In the genomic region with DNA sequence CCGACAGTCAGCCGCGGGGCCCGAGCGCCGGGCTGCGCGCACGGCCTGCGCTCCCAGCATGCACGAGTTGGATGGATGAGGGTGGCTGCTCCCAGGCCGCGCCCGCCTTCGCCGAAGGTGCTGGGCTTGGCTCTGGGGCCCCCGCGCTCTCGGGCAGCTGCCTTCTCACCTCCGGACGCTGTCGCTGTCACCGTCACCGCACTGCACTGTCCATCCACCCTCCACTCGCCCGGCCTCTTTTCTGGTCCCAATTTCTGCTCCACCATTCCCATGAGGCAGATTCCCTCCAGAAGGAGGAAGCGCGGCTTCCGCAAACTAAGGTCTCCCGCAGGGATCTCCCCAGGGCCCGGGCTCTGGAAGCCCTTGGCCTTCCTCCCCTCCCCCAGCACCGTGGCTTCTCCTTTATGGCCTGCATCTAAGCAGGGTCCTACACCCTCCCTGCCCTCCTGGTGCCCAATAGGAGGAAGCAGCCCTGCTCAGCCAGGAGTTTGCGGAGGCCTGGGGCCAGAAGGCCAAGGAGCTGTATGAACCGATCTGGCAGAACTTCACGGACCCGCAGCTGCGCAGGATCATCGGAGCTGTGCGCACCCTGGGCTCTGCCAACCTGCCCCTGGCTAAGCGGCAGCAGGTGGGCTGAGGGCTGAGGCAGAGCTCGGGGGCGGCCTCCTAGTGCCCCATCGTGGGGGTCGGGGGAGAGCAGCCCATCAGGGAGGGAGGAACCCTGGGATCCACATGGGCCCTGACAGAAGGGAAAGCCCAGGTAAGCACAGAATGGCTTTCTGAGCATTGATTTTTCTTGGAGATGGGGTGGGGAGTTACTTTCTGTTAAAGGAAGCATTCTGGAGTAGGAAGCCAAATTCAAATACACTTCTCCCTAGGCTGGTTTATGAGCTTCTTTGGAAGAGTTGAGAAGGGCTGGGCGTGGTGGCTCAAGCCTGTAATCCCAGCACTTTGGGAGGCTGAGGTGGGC, we compare ENCODE assay signal across 8 cellular contexts. TPM values are rescaled to one million over a fixed set of nuclear protein-coding genes. Genes with fewer than 3 reads are reported as not detected.
DNase-seq lines count a peak whose midpoint lies in the region; ATAC-seq, FAIRE-seq and TF ChIP-seq lines count a peak whose summit lies in the region.

No MANE protein-coding gene starts in this region.

- peak overlapping the region; percentile 87 for H4K91ac ChIP-seq in H1 (replicated peaks; ENCODE audit: insufficient read length, low read length)

- H3K9me2 ChIP-seq in OCI-LY7 (ENCODE audit: insufficient read depth, low read length): no peaks in the 10 kb centered on the region

- H2AFZ ChIP-seq in OCI-LY7 (ENCODE audit: low read length): no peak overlapping the region
- peak overlapping the region; percentile 71; the same call in 1 of the 2 replicates for H2AFZ ChIP-seq in H1 (ENCODE audit: low read length)
- H2AFZ ChIP-seq in osteoblast (ENCODE audit: low read length): peak overlapping the region; percentile 59

- peak overlapping the region; percentile 65 for H3K4me3 ChIP-seq in OCI-LY7 (ENCODE audit: low read depth, low read length, poor library complexity, severe bottlenecking)
- H3K4me3 ChIP-seq in H1 (ENCODE audit: extremely low read depth in 1 of 4, insufficient read depth in 2 of 4, low read depth in 3 of 4, low read length in 4 of 4): peak overlapping the region; percentile 39 to 82 (median 51)
- peak overlapping the region; percentile 66 for H3K4me3 ChIP-seq in osteoblast (ENCODE audit: insufficient read depth, low read length)

- peak overlapping the region; percentile 51; the same call in 1 of the 2 replicates for H4K8ac ChIP-seq in H1 (ENCODE audit: extremely low read depth, insufficient read depth, low read length)

- no peak overlapping the region for H3K14ac ChIP-seq in H1 (ENCODE audit: insufficient read length)

- no peak for TF ChIP-seq EP300 in H1 (IDR thresholded peaks at IDR 0.05; ENCODE audit: borderline replicate concordance in 1 of 2, low read depth in 2 of 2, low read length in 2 of 2)

- peak overlapping the region; percentile 72 for H3K4me3 Mint-ChIP-seq in activated CD4-positive, alpha-beta T cell treated with anti-CD3 and anti-CD28 coated beads, Interleukin-2, amount 10 ng/mL, durations not matched to agents 7 days and 5 days

- no peaks in the 10 kb centered on the region for H3K36me3 Mint-ChIP-seq in activated CD4-positive, alpha-beta T cell treated with anti-CD3 and anti-CD28 coated beads, Interleukin-2, amount 10 ng/mL, durations not matched to agents 7 days and 5 days (ENCODE audit: low read depth)

- CTCF ChIA-PET in activated CD4-positive, alpha-beta T cell treated with anti-CD3 and anti-CD28 coated beads, Interleukin-2, amount 10 ng/mL, durations not matched to agents 7 days and 5 days (lab: Charles Lee): interaction anchor here (1.2 to 7.6 kb wide), 14 partner anchors 12 to 144 kb away, joined by 3 to 60 read pairs (median 4); partner anchors contain the start of gene MAP3K3
- CTCF ChIA-PET in OCI-LY7 (lab: Charles Lee; ENCODE audit: unreplicated experiment) (interaction anchor here (1.0 to 2.3 kb wide), 2 partner anchors 50 to 52 kb away, joined by 3 to 15 read pairs; no protein-coding TSS in a partner anchor), H1 (lab: Charles Lee; ENCODE audit: partially characterized antibody) (interaction anchor here (0.7 to 27.9 kb wide), 22 partner anchors 9 to 137 kb away, joined by 3 to 758 read pairs (median 5); partner anchors contain the start of gene CYB561)

- WGBS in H1 (ENCODE audit: extremely low coverage in 1 of 2, insufficient coverage in 1 of 2, insufficient read length in 1 of 2, insufficient replicate concordance in 2 of 2, low coverage in 1 of 2, low lambda C conversion rate in 2 of 2, missing lambda C conversion rate in 1 of 2), 2 experiments: 11% methylated on average over 32 of the region's 45 CpGs; no CpG with 5 or more reads in 1 of the 2 experiments

- peak overlapping the region; percentile 92; the same call in 1 of the 2 replicates for H2BK15ac ChIP-seq in H1 (ENCODE audit: low read length)

- no peak for TF ChIP-seq CTCF in OCI-LY7 (conservative IDR thresholded peaks at IDR 0.05; ENCODE audit: low read length)
- TF ChIP-seq CTCF in H1 (IDR thresholded peaks at IDR 0.05; ENCODE audit: control extremely low read depth in 1 of 3, insufficient read depth in 1 of 3, low read depth in 1 of 3, low read length in 3 of 3): no peak
- no peak for TF ChIP-seq CTCF in osteoblast (IDR thresholded peaks at IDR 0.05; ENCODE audit: extremely low read depth, low read depth, low read length)

- no peak overlapping the region for H3K27ac Mint-ChIP-seq in activated CD4-positive, alpha-beta T cell treated with anti-CD3 and anti-CD28 coated beads, Interleukin-2, amount 10 ng/mL, durations not matched to agents 7 days and 5 days

- no peak for FAIRE-seq in H1 (lab: Jason Lieb, UNC)

- H3K4me1 ChIP-seq in OCI-LY7 (ENCODE audit: insufficient read depth, low read length, poor library complexity, severe bottlenecking) (peaks cover 8% of the 10 kb centered on the region), H1 (replicated peaks in 1 of 4; ENCODE audit: control insufficient read depth in 3 of 4, insufficient read depth in 4 of 4, low read length in 3 of 4) (peaks cover 0 to 22% (median 17%) of the 10 kb centered on the region in 4 experiments; a peak in 6 of 7 replicates), osteoblast (ENCODE audit: insufficient read depth, low read length) (peaks cover 12% of the 10 kb centered on the region)

- no peak overlapping the region for H2BK120ac ChIP-seq in H1 (replicated peaks; ENCODE audit: low read depth, low read length)

- intact Hi-C loops in OCI-LY7 (cut with micrococcal nuclease; ENCODE audit: unreplicated experiment): loop anchor here (2.0 to 5.0 kb wide), 2 partner anchors 35 to 75 kb away; partner anchors contain the start of gene DCAF7

- H3K4me2 ChIP-seq in OCI-LY7 (ENCODE audit: low read length) (peak overlapping the region; percentile 60), H1 (ENCODE audit: insufficient read depth in 1 of 2, low read depth in 2 of 2, low read length in 2 of 2) (peak overlapping the region; percentile 95), osteoblast (ENCODE audit: insufficient read depth, low read length) (peak overlapping the region; percentile 77)

- no peaks in the 10 kb centered on the region for H3K9me3 Mint-ChIP-seq in activated CD4-positive, alpha-beta T cell treated with anti-CD3 and anti-CD28 coated beads, Interleukin-2, amount 10 ng/mL, durations not matched to agents 7 days and 5 days

- H2BK20ac ChIP-seq in H1 (ENCODE audit: low read length): no peak overlapping the region

- H3K36me3 ChIP-seq in OCI-LY7 (ENCODE audit: insufficient read depth, low read length): no peaks in the 10 kb centered on the region
- H3K36me3 ChIP-seq in H1 (ENCODE audit: control insufficient read depth in 2 of 4, insufficient read depth in 4 of 4, low read length in 3 of 4): no peaks in the 10 kb centered on the region
- H3K36me3 ChIP-seq in osteoblast (ENCODE audit: insufficient read depth, low read length): no peaks in the 10 kb centered on the region

- peaks cover 11% of the 10 kb centered on the region for H3K23me2 ChIP-seq in H1 (ENCODE audit: low read depth, low read length)

- no peak overlapping the region for H3K9ac ChIP-seq in H1 (replicated peaks in 1 of 4; ENCODE audit: extremely low read depth in 1 of 4, low read depth in 3 of 4, low read length in 3 of 4)

- H3K27me3 Mint-ChIP-seq in activated CD4-positive, alpha-beta T cell treated with anti-CD3 and anti-CD28 coated beads, Interleukin-2, amount 10 ng/mL, durations not matched to agents 7 days and 5 days: peaks cover 44% of the 10 kb centered on the region

- H3K27me3 ChIP-seq in H1 (replicated peaks in 1 of 4; ENCODE audit: control insufficient read depth in 3 of 4, extremely low read depth in 1 of 4, insufficient read depth in 3 of 4, low read length in 3 of 4) (peaks cover 0 to 27% (median 18%) of the 10 kb centered on the region in 4 experiments; a peak in 5 of 7 replicates), osteoblast (ENCODE audit: insufficient read depth, low read length) (peaks cover 28% of the 10 kb centered on the region)

- peak overlapping the region; percentile 43; the same call in 1 of the 2 replicates for H2BK12ac ChIP-seq in H1 (ENCODE audit: low read depth, low read length)

- BruUV-seq in OCI-LY7 (replicated peaks; lab: Mats Ljungman, UMichigan): no TSS peak

- POLR2A ChIA-PET in activated CD4-positive, alpha-beta T cell treated with anti-CD3 and anti-CD28 coated beads, Interleukin-2, amount 10 ng/mL, durations not matched to agents 7 days and 5 days (lab: Charles Lee): no interaction called here
- POLR2A ChIA-PET in OCI-LY7 (lab: Charles Lee): interaction anchor here (0.6 to 1.2 kb wide), 3 partner anchors 9 to 312 kb away, joined by 3 to 4 read pairs (median 3); no protein-coding TSS in a partner anchor
- POLR2A ChIA-PET in H1 (lab: Charles Lee; ENCODE audit: partially characterized antibody): interaction anchor here (0.6 to 4.4 kb wide), 13 partner anchors 12 to 918 kb away, joined by 3 to 24 read pairs (median 4); partner anchors contain the start of gene CYB561

- H3K18ac ChIP-seq in H1 (ENCODE audit: extremely low read depth, low read length): peak overlapping the region; percentile 78

- H3K79me1 ChIP-seq in H1 (ENCODE audit: low read depth, low read length): no peaks in the 10 kb centered on the region

- H3K4ac ChIP-seq in H1 (replicated peaks; ENCODE audit: insufficient read length, low read depth, low read length): peak overlapping the region; percentile 76

- TF ChIP-seq RAD21 in H1 (IDR thresholded peaks at IDR 0.05 in 1 of 2, conservative IDR thresholded peaks at IDR 0.05 in 1 of 2; ENCODE audit: low read depth in 2 of 2, low read length in 2 of 2): no peak

- H3K23ac ChIP-seq in H1 (ENCODE audit: insufficient read length): no peak overlapping the region

- H3K4me1 Mint-ChIP-seq in activated CD4-positive, alpha-beta T cell treated with anti-CD3 and anti-CD28 coated beads, Interleukin-2, amount 10 ng/mL, durations not matched to agents 7 days and 5 days: peaks cover 20% of the 10 kb centered on the region

- H3K56ac ChIP-seq in H1 (replicated peaks; ENCODE audit: insufficient read length, low read depth, low read length): peak overlapping the region; percentile 8

- no peaks in the 10 kb centered on the region for H4K20me1 ChIP-seq in OCI-LY7 (ENCODE audit: insufficient read depth, low read length)
- no peaks in the 10 kb centered on the region for H4K20me1 ChIP-seq in H1 (replicated peaks in 1 of 2; ENCODE audit: control insufficient read depth in 1 of 2, insufficient read depth in 2 of 2, low read length in 2 of 2)
- no peaks in the 10 kb centered on the region for H4K20me1 ChIP-seq in osteoblast (ENCODE audit: insufficient read depth, low read length)

- no peak for TF ChIP-seq POLR2A in H1 (IDR thresholded peaks at IDR 0.05; ENCODE audit: control extremely low read depth in 1 of 2, low read depth in 2 of 2, low read length in 2 of 2)

- H3K9me3 ChIP-seq in OCI-LY7 (ENCODE audit: low read length): no peaks in the 10 kb centered on the region
- no peaks in the 10 kb centered on the region for H3K9me3 ChIP-seq in H1 (ENCODE audit: insufficient read depth in 2 of 2, low read depth in 1 of 2, low read length in 1 of 2)
- no peaks in the 10 kb centered on the region for H3K9me3 ChIP-seq in osteoblast (ENCODE audit: low read depth, low read length)

- H3K79me2 ChIP-seq in OCI-LY7 (ENCODE audit: insufficient read depth, low read depth, low read length) (no peaks in the 10 kb centered on the region), H1 (ENCODE audit: control insufficient read depth in 1 of 2, insufficient read depth in 2 of 2, low read length in 2 of 2) (no peaks in the 10 kb centered on the region), osteoblast (ENCODE audit: insufficient read depth, low read length) (no peaks in the 10 kb centered on the region)

- DNase-seq in activated CD4-positive, alpha-beta T cell treated with anti-CD3 and anti-CD28 coated beads, Interleukin-2, amount 10 ng/mL, durations not matched to agents 7 days and 5 days: no peak
- DNase-seq in activated CD4-positive, alpha-beta T cell treated with anti-CD3 and anti-CD28 coated beads for 48 hours: no peak
- DNase-seq in OCI-LY7 (ENCODE audit: low spot score) (no peak), H1 (ENCODE audit: low read depth in 1 of 2, low spot score in 2 of 2) (no peak), osteoblast (ENCODE audit: insufficient read length, low spot score, missing footprints) (peak; percentile 86), germinal center (ENCODE audit: low spot score) (no peak)

- ATAC-seq in HG03025 (IDR thresholded peaks at IDR 0.05; ENCODE audit: low FRiP score, unreplicated experiment) (no peak), GM21619 (IDR thresholded peaks at IDR 0.05; ENCODE audit: unreplicated experiment) (no peak)

- H2AK5ac ChIP-seq in H1 (ENCODE audit: low read depth, low read length): no peak overlapping the region

- H4K5ac ChIP-seq in H1 (ENCODE audit: insufficient read length, low read depth, low read length): peak overlapping the region; percentile 16

- peak overlapping the region; percentile 66; the same call in 1 of the 2 replicates for H2BK5ac ChIP-seq in H1 (ENCODE audit: low read depth, low read length)

- no peak overlapping the region for H3K27ac ChIP-seq in OCI-LY7 (ENCODE audit: low read depth, low read length, poor library complexity, severe bottlenecking)
- H3K27ac ChIP-seq in H1 (ENCODE audit: low read depth, low read length): no peak overlapping the region
- H3K27ac ChIP-seq in osteoblast (ENCODE audit: low read depth, low read length): no peak overlapping the region

RNA-seq across cellular contexts. Expression of gene ACE, which starts 0.9 kb away (rescaled TPM):
- total RNA-seq in activated CD4-positive, alpha-beta T cell treated with anti-CD3 and anti-CD28 coated beads, Interleukin-2, amount 10 ng/mL, durations not matched to agents 7 days and 5 days: 1 to 10 TPM; 4.1 to 5.9 TPM
- total RNA-seq in OCI-LY7 (2014; rRNA removed; shearing (Covaris generic)): 0.33 and 2.3 TPM in 2 replicates
- 3.6 and 5.1 TPM in 2 replicates for total RNA-seq in OCI-LY7 (2022)
- 4.5 and 5.5 TPM in 2 replicates for total RNA-seq in H1 (2021; fragmentation: NEBNext Ultra II Directional; extraction: Animal tissue kit (Norgen Biotek cat#: 25700))
- polyA plus RNA-seq in H1 (2011; rRNA removed): 2.5 and 4.0 TPM in 2 replicates
- 2.7 TPM for polyA plus RNA-seq in H1 (2011; cell fraction: cytosol; rRNA removed)
- polyA plus RNA-seq in H1 (2011; cell fraction: nucleus; rRNA removed): 10.0 TPM
- 2.8 to 4.2 TPM (median 3.3 TPM) in 4 replicates for polyA plus RNA-seq in H1 (2012, experiment 1 of 2)
- polyA plus RNA-seq in H1 (2012, experiment 2 of 2): 2.2 TPM
- polyA plus RNA-seq in H1 (2013, experiment 1 of 2): 2.7 TPM
- polyA plus RNA-seq in H1 (2013, experiment 2 of 2): 2.0 TPM
- 3.3 and 3.4 TPM in 2 replicates for polyA minus RNA-seq in H1 (2011; rRNA and poly(A)+ RNA removed)
- polyA minus RNA-seq in H1 (2011; cell fraction: cytosol; rRNA and poly(A)+ RNA removed): 3.1 TPM
- polyA minus RNA-seq in H1 (2011; cell fraction: nucleus; rRNA and poly(A)+ RNA removed): 10.1 TPM
- total RNA-seq in osteoblast: 10.1 and 17.7 TPM in 2 replicates

RNA-seq across cellular contexts. Expression of gene CYB561, which starts 31.6 kb away (rescaled TPM):
- 1 to 10 TPM; 7.9 to 9.5 TPM for total RNA-seq in activated CD4-positive, alpha-beta T cell treated with anti-CD3 and anti-CD28 coated beads, Interleukin-2, amount 10 ng/mL, durations not matched to agents 7 days and 5 days
- total RNA-seq in OCI-LY7 (2014; rRNA removed; shearing (Covaris generic)): not detected in 2 replicates
- total RNA-seq in OCI-LY7 (2022) (not detected in 2 replicates), osteoblast (32.2 and 33.6 TPM in 2 replicates)
- total RNA-seq in H1 (2021; fragmentation: NEBNext Ultra II Directional; extraction: Animal tissue kit (Norgen Biotek cat#: 25700)): 23.4 and 26.0 TPM in 2 replicates
- 19.7 and 34.2 TPM in 2 replicates for polyA plus RNA-seq in H1 (2011; rRNA removed)
- 21.6 TPM for polyA plus RNA-seq in H1 (2011; cell fraction: cytosol; rRNA removed)
- polyA plus RNA-seq in H1 (2011; cell fraction: nucleus; rRNA removed): 33.9 TPM
- 16.4 to 21.8 TPM (median 19.6 TPM) in 4 replicates for polyA plus RNA-seq in H1 (2012, experiment 1 of 2)
- 17.5 TPM for polyA plus RNA-seq in H1 (2012, experiment 2 of 2)
- 23.5 TPM for polyA plus RNA-seq in H1 (2013, experiment 1 of 2)
- 24.6 TPM for polyA plus RNA-seq in H1 (2013, experiment 2 of 2)
- 27.0 and 35.0 TPM in 2 replicates for polyA minus RNA-seq in H1 (2011; rRNA and poly(A)+ RNA removed)
- 21.3 TPM for polyA minus RNA-seq in H1 (2011; cell fraction: cytosol; rRNA and poly(A)+ RNA removed)
- 16.3 TPM for polyA minus RNA-seq in H1 (2011; cell fraction: nucleus; rRNA and poly(A)+ RNA removed)

RNA-seq across cellular contexts. Expression of gene KCNH6, which starts 45.4 kb away (rescaled TPM):
- total RNA-seq in activated CD4-positive, alpha-beta T cell treated with anti-CD3 and anti-CD28 coated beads, Interleukin-2, amount 10 ng/mL, durations not matched to agents 7 days and 5 days: not detected
- total RNA-seq in OCI-LY7 (2014; rRNA removed; shearing (Covaris generic)): not detected in 2 replicates
- not detected in 2 replicates for total RNA-seq in OCI-LY7 (2022)
- 1.8 TPM in 2 replicates for total RNA-seq in H1 (2021; fragmentation: NEBNext Ultra II Directional; extraction: Animal tissue kit (Norgen Biotek cat#: 25700))
- 3.6 and 5.0 TPM in 2 replicates for polyA plus RNA-seq in H1 (2011; rRNA removed)
- 2.7 TPM for polyA plus RNA-seq in H1 (2011; cell fraction: cytosol; rRNA removed)
- polyA plus RNA-seq in H1 (2011; cell fraction: nucleus; rRNA removed): 4.9 TPM
- polyA plus RNA-seq in H1 (2012, experiment 1 of 2): 0.84 to 1.8 TPM (median 1.4 TPM) in 4 replicates
- 0.75 TPM for polyA plus RNA-seq in H1 (2012, experiment 2 of 2)
- polyA plus RNA-seq in H1 (2013, experiment 1 of 2): 2.0 TPM
- polyA plus RNA-seq in H1 (2013, experiment 2 of 2): 2.1 TPM
- polyA minus RNA-seq in H1 (2011; rRNA and poly(A)+ RNA removed): 2.8 TPM in 2 replicates
- 0.95 TPM for polyA minus RNA-seq in H1 (2011; cell fraction: cytosol; rRNA and poly(A)+ RNA removed)
- polyA minus RNA-seq in H1 (2011; cell fraction: nucleus; rRNA and poly(A)+ RNA removed): 2.8 TPM
- not detected in 2 replicates for total RNA-seq in osteoblast

Comparison
In these comparisons a context has a peak if more than half of its experiments do, and no peak if none do; other contexts are left out.
1. RNA of gene CYB561, which starts 31.6 kb away (total RNA-seq): 32.2 to 33.6 TPM in osteoblast, 23.4 to 26.0 TPM in H1 and 7.9 to 9.5 TPM in activated CD4-positive, alpha-beta T cell treated with anti-CD3 and anti-CD28 coated beads, Interleukin-2, amount 10 ng/mL, durations not matched to agents 7 days and 5 days; not detected in OCI-LY7; every median in the first group is over 4 times any median in the second.
2. Peak in every context shown above with its lines, with median percentiles within 50 percentile points of each other: H3K4me2 ChIP-seq and H3K4me3 ChIP-seq.